ENCODE assay signal across 7 cellular contexts in genomic region chr1:121213491-121213890, GRCh38. TPM values are rescaled to one million over a fixed set of nuclear protein-coding genes. Genes with fewer than 3 reads are reported as not detected.
A peak's percentile ranks its signal among the peaks of the same experiment; 100 is the strongest.
DNase-seq lines count a peak whose midpoint lies in the region; FAIRE-seq and TF ChIP-seq lines count a peak whose summit lies in the region.
"Not testable (repeated sequence)": the region's sequence is repeated elsewhere in the genome, so short reads cannot be mapped to it uniquely, and the experiment has no call there.

No MANE protein-coding gene starts in this region.

- H3K27me3 ChIP-seq in cardiac muscle cell; small intestine (ENCODE audit: control insufficient read depth in 2 of 2, insufficient read depth in 2 of 2, low read length in 2 of 2): not testable (repeated sequence)

- DNase-seq in NCI-H1092 treated with DMSO at 0.1 percent for 48 hours (lab: John Stamatoyannopoulos, UW) (peak; percentile 0), NCI-H69 (lab: John Stamatoyannopoulos, UW) (peak; percentile 19), amniotic epithelial cell (ENCODE audit: low read depth) (peak; percentile 72), dermis blood vessel endothelial cell (peak; percentile 46), cardiac muscle cell (ENCODE audit: low read depth in 1 of 2, low spot score in 1 of 2) (peak; percentile 4 to 48), left kidney (ENCODE audit: low read depth, low spot score) (peak; percentile 0), small intestine (peak; percentile 9)

- not testable (repeated sequence) for H3K36me3 ChIP-seq in cardiac muscle cell; small intestine (ENCODE audit: control insufficient read depth in 2 of 2, insufficient read depth in 2 of 2, low read length in 2 of 2)

- not testable (repeated sequence) for H3K27ac ChIP-seq in cardiac muscle cell; small intestine (ENCODE audit: low read depth in 1 of 2, low read length in 1 of 2)

- not testable (repeated sequence) for TF ChIP-seq CTCF in cardiac muscle cell (IDR thresholded peaks at IDR 0.05; ENCODE audit: low read depth, low read length)

- H3K4me3 ChIP-seq in cardiac muscle cell; small intestine (ENCODE audit: low read depth in 1 of 2, low read length in 2 of 2): not testable (repeated sequence)

- not testable (repeated sequence) for FAIRE-seq in small intestine (lab: Jason Lieb, UNC)

- not testable (repeated sequence) for H3K9me3 ChIP-seq in cardiac muscle cell (ENCODE audit: low read depth); small intestine (ENCODE audit: control insufficient read depth, low read depth)

- 79 to 92% methylated on average over 3 to 7 of the region's 9 CpGs; no CpG with 5 or more reads in 1 of the 3 donors for WGBS in small intestine, 3 donors

- not testable (repeated sequence) for H3K4me1 ChIP-seq in cardiac muscle cell (ENCODE audit: low read depth); small intestine (ENCODE audit: control insufficient read depth in 2 of 2, insufficient read depth in 1 of 2, low read depth in 1 of 2, low read length in 1 of 2)

RNA-seq across cellular contexts. Expression of gene SRGAP2C, which starts 28.7 kb away (rescaled TPM):
- total RNA-seq in dermis blood vessel endothelial cell (23.8 and 25.5 TPM in 2 replicates), cardiac muscle cell (20.0 and 21.5 TPM in 2 replicates)
- polyA plus RNA-seq in cardiac muscle cell (10.0 and 18.7 TPM in 2 replicates), small intestine (1 to 10 TPM; 1.1 to 3.7 (median 1.1) TPM)

RNA-seq across cellular contexts. Expression of gene FAM72B, which starts 29.4 kb away (rescaled TPM):
- total RNA-seq in dermis blood vessel endothelial cell (1.0 and 3.4 TPM in 2 replicates), cardiac muscle cell (1.0 and 6.8 TPM in 2 replicates)
- polyA plus RNA-seq in cardiac muscle cell (1.8 and 13.4 TPM in 2 replicates), small intestine (1 to 10 TPM in 1 of 3 donors, under 1 TPM in 1, not detected in 1; 0.22 to 3.6 TPM)

Comparison
In these comparisons a context has a peak if more than half of its experiments do, and no peak if none do; other contexts are left out.
1. DNase-seq: peak in every context shown above with its lines; median percentile 72 in amniotic epithelial cell; 46 in dermis blood vessel endothelial cell; 26 in cardiac muscle cell; 19 in NCI-H69; 9 in small intestine; 0 in NCI-H1092 treated with DMSO at 0.1 percent for 48 hours; 0 in left kidney.